21 cellular contexts compared by ENCODE assay signal in genomic region chr22:45422237-45422983, GRCh38. TPM values are rescaled to one million over a fixed set of nuclear protein-coding genes. Genes with fewer than 3 reads are reported as not detected.
"Had no signal": no experiment of that assay in that cellular context is flagged by ENCODE, and none has a peak within 500 bp of the region (broad histone marks: within the 10 kb centered on the region; RNA-seq: fewer than 3 reads in every experiment).

No MANE protein-coding gene starts in this region.

- H3K9me3 ChIP-seq: body of pancreas, colonic mucosa, right lobe of liver, testis had no signal

- ATAC-seq: body of pancreas; stimulated activated naive CD8-positive, alpha-beta T cell treated with anti-CD3 and anti-CD28 coated beads, Interleukin-15, Interleukin-2, amounts not matched to agents 100 U/mL and 50 U/mL, for 24 hours had no signal

- H3K27me3 Mint-ChIP-seq: activated naive CD8-positive, alpha-beta T cell had no signal

- H3K36me3 ChIP-seq: colonic mucosa, esophagus squamous epithelium, left ventricle myocardium inferior, right lobe of liver had no signal

- H3K27me3 ChIP-seq: body of pancreas, colonic mucosa, esophagus squamous epithelium, right lobe of liver, testis had no signal

- H3K4me1 Mint-ChIP-seq: memory B cell had no signal

- DNase-seq: activated effector memory CD4-positive, alpha-beta T cell treated with anti-CD3 and anti-CD28 coated beads, Interleukin-2, amount 50 U/mL, for 16 hours; amniotic stem cell; body of pancreas; central memory CD4-positive, alpha-beta T cell; colonic mucosa; effector CD4-positive, alpha-beta T cell; esophagus squamous epithelium; hippocampal formation; kidney; left ventricle myocardium inferior; stimulated activated CD4-positive, alpha-beta T cell treated with anti-CD3 and anti-CD28 coated beads, Interleukin-4, amount 100 ng/mL, for 4 hours; stimulated activated naive CD8-positive, alpha-beta T cell treated with anti-CD3 and anti-CD28 coated beads, Interleukin-15, Interleukin-2, amounts not matched to agents 100 U/mL and 50 U/mL, for 24 hours; T-helper 2 cell; testis had no signal

- H3K4me3 Mint-ChIP-seq: activated naive CD8-positive, alpha-beta T cell; memory B cell had no signal

- H3K4me1 ChIP-seq: body of pancreas, colonic mucosa, left ventricle myocardium inferior, right lobe of liver, testis had no signal

- H3K4me3 ChIP-seq: body of pancreas, colonic mucosa, esophagus squamous epithelium, left ventricle myocardium inferior, right lobe of liver, smooth muscle cell, testis had no signal

- H3K27ac Mint-ChIP-seq: activated naive CD8-positive, alpha-beta T cell; memory B cell had no signal

- H3K27ac ChIP-seq: body of pancreas, colonic mucosa, esophagus squamous epithelium, left ventricle myocardium inferior, right lobe of liver, testis had no signal

RNA-seq across cellular contexts. Expression of gene RIBC2, which starts 8.9 kb away (rescaled TPM):
- total RNA-seq: body of pancreas, left ventricle myocardium inferior had no signal

RNA-seq across cellular contexts. Expression of gene SMC1B, which starts 9.0 kb away (rescaled TPM):
- total RNA-seq: body of pancreas, esophagus squamous epithelium, fibroblast of villous mesenchyme, glomerular endothelial cell, kidney, left ventricle myocardium inferior, omental fat pad, right lobe of liver, smooth muscle cell had no signal
